In the genomic region with DNA sequence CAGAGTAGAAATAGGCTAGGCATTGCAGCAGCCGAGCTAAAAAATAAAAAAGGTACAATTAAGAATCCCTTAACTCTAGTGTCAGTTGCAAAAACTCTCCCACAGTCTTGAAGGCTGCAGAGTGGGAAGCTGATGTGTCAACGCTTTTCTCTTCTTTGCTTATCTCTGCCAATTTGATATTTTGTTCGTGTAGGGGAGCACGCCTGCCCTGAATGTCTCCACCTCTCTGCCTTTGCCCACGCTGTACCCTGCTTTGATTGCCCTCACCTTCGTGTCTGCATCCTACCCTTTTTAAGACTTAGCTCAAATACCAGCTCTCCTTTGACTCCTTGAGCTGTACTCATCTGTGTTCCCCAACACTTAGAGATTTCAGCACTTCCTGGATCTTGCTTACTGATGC, we compare ENCODE assay signal across 25 cellular contexts.
"Had no signal": no experiment of that assay in that cellular context is flagged by ENCODE, and none has a peak within 500 bp of the region (broad histone marks: within the 10 kb centered on the region; RNA-seq: fewer than 3 reads in every experiment).

No MANE protein-coding gene starts in this region.

- H3K79me2 ChIP-seq: hepatocyte had no signal

- DNase-seq: heart right ventricle; islet precursor cell; left ventricle myocardium inferior; midbrain; mucosa of descending colon; naive thymus-derived CD4-positive, alpha-beta T cell; right lobe of liver; stimulated activated CD4-positive, alpha-beta T cell treated with anti-CD3 and anti-CD28 coated beads, Interleukin-1b, Interleukin-23, amount 100 ng/mL, for 48 hours; stimulated activated CD4-positive, alpha-beta T cell treated with anti-CD3 and anti-CD28 coated beads, Interleukin-2, amount 100 ng/mL, for 48 hours; stimulated activated CD4-positive, alpha-beta T cell treated with anti-CD3 and anti-CD28 coated beads, Interleukin-4, amount 100 ng/mL, for 4 hours; stimulated activated CD8-positive, alpha-beta memory T cell treated with anti-CD3 and anti-CD28 coated beads, Interleukin-4, amount 100 ng/mL, for 48 hours; stimulated activated naive CD4-positive, alpha-beta T cell treated with Interleukin-2 at 50 U/mL for 16 hours; stimulated activated naive CD8-positive, alpha-beta T cell treated with anti-CD3 and anti-CD28 coated beads, Interleukin-15, amount 100 ng/mL, for 72 hours; substantia nigra; tibial artery; uterus had no signal

- H3K4me1 ChIP-seq: left ventricle myocardium inferior, prostate gland, right atrium auricular region, right lobe of liver, tibial artery, uterus had no signal

- H3K27me3 ChIP-seq: heart right ventricle, hepatocyte, right atrium auricular region, right lobe of liver, tibial artery, uterus had no signal

- H3K27ac ChIP-seq: heart right ventricle, hepatocyte, left ventricle myocardium inferior, prostate gland, right atrium auricular region, right lobe of liver, thoracic aorta, tibial artery, uterus had no signal

- H3K4me1 Mint-ChIP-seq: naive thymus-derived CD4-positive, alpha-beta T cell; stimulated activated memory B cell treated with anti-CD40 and anti-IgM and Interleukin-4, amounts not matched to agents 10 μg/mL and 1 μg/mL and 100 μg/mL, for 72 hours; stimulated activated naive CD8-positive, alpha-beta T cell treated with anti-CD3 and anti-CD28 coated beads, Interleukin-15, amount 100 ng/mL, for 72 hours had no signal

- H3K4me3 ChIP-seq: heart right ventricle, hepatocyte, left ventricle myocardium inferior, lung, mucosa of descending colon, prostate gland, right atrium auricular region, right lobe of liver, smooth muscle cell, thoracic aorta, tibial artery, uterus had no signal

- H2AFZ ChIP-seq: hepatocyte had no signal

- ATAC-seq: heart right ventricle; mucosa of descending colon; naive thymus-derived CD4-positive, alpha-beta T cell; natural killer cell treated with Interleukin-12 subunit alpha and Interleukin-12 subunit beta and Interleukin-15 and Interleukin-18, amount 100 ng/mL, for 72 hours; right lobe of liver; stimulated activated memory B cell treated with anti-CD40 and anti-IgM and Interleukin-4, amounts not matched to agents 10 μg/mL and 1 μg/mL and 100 μg/mL, for 72 hours; stimulated activated naive CD8-positive, alpha-beta T cell treated with anti-CD3 and anti-CD28 coated beads, Interleukin-15, amount 100 ng/mL, for 72 hours had no signal

- H3K27me3 Mint-ChIP-seq: naive thymus-derived CD4-positive, alpha-beta T cell; natural killer cell treated with Interleukin-12 subunit alpha and Interleukin-12 subunit beta and Interleukin-15 and Interleukin-18, amount 100 ng/mL, for 72 hours; stimulated activated memory B cell treated with anti-CD40 and anti-IgM and Interleukin-4, amounts not matched to agents 10 μg/mL and 1 μg/mL and 100 μg/mL, for 72 hours; stimulated activated naive CD8-positive, alpha-beta T cell treated with anti-CD3 and anti-CD28 coated beads, Interleukin-15, amount 100 ng/mL, for 72 hours had no signal

- H3K9me3 Mint-ChIP-seq: type B pancreatic cell had no signal

- H3K36me3 ChIP-seq: heart right ventricle, left ventricle myocardium inferior, prostate gland, right atrium auricular region, right lobe of liver, thoracic aorta, tibial artery, uterus had no signal

- H3K9me3 ChIP-seq: left ventricle myocardium inferior, mucosa of descending colon, prostate gland, right atrium auricular region, right lobe of liver, thoracic aorta, tibial artery, uterus had no signal

- H3K27ac Mint-ChIP-seq: naive thymus-derived CD4-positive, alpha-beta T cell; natural killer cell treated with Interleukin-12 subunit alpha and Interleukin-12 subunit beta and Interleukin-15 and Interleukin-18, amount 100 ng/mL, for 72 hours; stimulated activated memory B cell treated with anti-CD40 and anti-IgM and Interleukin-4, amounts not matched to agents 10 μg/mL and 1 μg/mL and 100 μg/mL, for 72 hours; stimulated activated naive CD8-positive, alpha-beta T cell treated with anti-CD3 and anti-CD28 coated beads, Interleukin-15, amount 100 ng/mL, for 72 hours; type B pancreatic cell had no signal

- H3K4me3 Mint-ChIP-seq: naive thymus-derived CD4-positive, alpha-beta T cell; natural killer cell treated with Interleukin-12 subunit alpha and Interleukin-12 subunit beta and Interleukin-15 and Interleukin-18, amount 100 ng/mL, for 72 hours; stimulated activated memory B cell treated with anti-CD40 and anti-IgM and Interleukin-4, amounts not matched to agents 10 μg/mL and 1 μg/mL and 100 μg/mL, for 72 hours; stimulated activated naive CD8-positive, alpha-beta T cell treated with anti-CD3 and anti-CD28 coated beads, Interleukin-15, amount 100 ng/mL, for 72 hours; type B pancreatic cell had no signal

- H3K4me2 ChIP-seq: hepatocyte, smooth muscle cell had no signal

- H3K36me3 Mint-ChIP-seq: stimulated activated memory B cell treated with anti-CD40 and anti-IgM and Interleukin-4, amounts not matched to agents 10 μg/mL and 1 μg/mL and 100 μg/mL, for 72 hours; type B pancreatic cell had no signal
